ENCODE assay signal across 10 cellular contexts in genomic region chr10:104333728-104334373, GRCh38. TPM values are rescaled to one million over a fixed set of nuclear protein-coding genes. Genes with fewer than 3 reads are reported as not detected.
DNase-seq lines count a peak whose midpoint lies in the region; ATAC-seq and TF ChIP-seq lines count a peak whose summit lies in the region.
"Had no signal": no experiment of that assay in that cellular context is flagged by ENCODE, and none has a peak within 500 bp of the region (broad histone marks: within the 10 kb centered on the region; RNA-seq: fewer than 3 reads in every experiment).

No MANE protein-coding gene starts in this region.

- no peak overlapping the region for H3K4me2 ChIP-seq in neuronal stem cell (ENCODE audit: insufficient read depth, low read length, poor library complexity, severe bottlenecking)
- H3K4me2 ChIP-seq in hepatocyte, result no peak overlapping the region

- H2AK5ac ChIP-seq in neuronal stem cell (ENCODE audit: low read depth, low read length), result no peak overlapping the region

- H3K18ac ChIP-seq in neuronal stem cell (ENCODE audit: low read length), result no peak overlapping the region

- H4K20me1 ChIP-seq in hepatocyte (ENCODE audit: insufficient read depth, poor library complexity, severe bottlenecking), result no peaks in the 10 kb centered on the region

- H3K27me3 ChIP-seq in tibial nerve (no peaks in the 10 kb centered on the region), neuronal stem cell (ENCODE audit: control insufficient read depth in 3 of 3, insufficient read depth in 3 of 3, low read depth in 1 of 3, low read length in 3 of 3) (peaks cover 0 to 37% (median 0%) of the 10 kb centered on the region in 3 experiments), hepatocyte (no peaks in the 10 kb centered on the region)

- H2BK120ac ChIP-seq in neuronal stem cell (ENCODE audit: low read depth, low read length), result no peak overlapping the region

- H3K4me3 ChIP-seq in tibial nerve (no peak overlapping the region), neuronal stem cell (ENCODE audit: low read length in 2 of 2) (no peak overlapping the region), hepatocyte (no peak overlapping the region)

- H2BK5ac ChIP-seq in neuronal stem cell (ENCODE audit: low read length), result no peak overlapping the region

- H2AFZ ChIP-seq in neuronal stem cell (ENCODE audit: low read length) (no peak overlapping the region), hepatocyte (no peak overlapping the region)

- H4K91ac ChIP-seq in neuronal stem cell (ENCODE audit: low read depth, low read length, poor library complexity), result no peak overlapping the region

- ATAC-seq in activated naive CD8-positive, alpha-beta T cell treated with anti-CD3 and anti-CD28 coated beads, Interleukin-2, amount 50 U/mL, for 24 hours, result no peak
- ATAC-seq in HG02610 (IDR thresholded peaks at IDR 0.05; ENCODE audit: unreplicated experiment), result no peak

- H4K8ac ChIP-seq in neuronal stem cell (ENCODE audit: low read depth, low read length), result no peak overlapping the region

- 58 to 63% methylated on average over 15 of the region's 15 CpGs for WGBS in tibial nerve, 2 donors
- WGBS in neuronal stem cell (ENCODE audit: extremely low coverage in 2 of 2, insufficient read length in 2 of 2, insufficient replicate concordance in 1 of 2), 2 donors, result no CpG with 5 or more reads among the region's 15 CpGs
- 87% methylated on average over 15 of the region's 15 CpGs for WGBS in hepatocyte (ENCODE audit: low lambda C conversion rate, missing lambda C conversion rate)

- H3K9ac ChIP-seq in neuronal stem cell (ENCODE audit: low read depth, low read length, poor library complexity), result no peak overlapping the region

- H3K79me1 ChIP-seq in neuronal stem cell (ENCODE audit: low read depth, low read length), result peaks cover 6% of the 10 kb centered on the region

- H3K23ac ChIP-seq in neuronal stem cell (ENCODE audit: low read depth, low read length, poor library complexity), result no peak overlapping the region

- peak overlapping the region; percentile 79 to 98 (median 92) for H3K27ac ChIP-seq in tibial nerve
- H3K27ac ChIP-seq in neuronal stem cell (replicated peaks; ENCODE audit: low read length), result no peak overlapping the region
- no peak overlapping the region for H3K27ac ChIP-seq in hepatocyte

- H2BK15ac ChIP-seq in neuronal stem cell (ENCODE audit: low read length), result no peak overlapping the region

- H3K27ac Mint-ChIP-seq in activated naive CD8-positive, alpha-beta T cell treated with anti-CD3 and anti-CD28 coated beads, Interleukin-2, amount 50 U/mL, for 24 hours, result peak overlapping the region; percentile 66
- H3K27ac Mint-ChIP-seq in mesothelial cell of epicardium, result peak overlapping the region; percentile 59

- peak; percentile 1 for DNase-seq in activated naive CD4-positive, alpha-beta T cell treated with Interleukin-2 at 50 U/mL for 16 hours
- no peak for DNase-seq in activated naive CD4-positive, alpha-beta T cell (lab: John Stamatoyannopoulos, UW)
- DNase-seq in activated naive CD8-positive, alpha-beta T cell treated with anti-CD3 and anti-CD28 coated beads, Interleukin-2, amount 50 U/mL, for 24 hours, result peak; percentile 3
- DNase-seq in mesothelial cell of epicardium (ENCODE audit: low spot score in 2 of 2, unreplicated experiment in 2 of 2) (no peak), tibial nerve (ENCODE audit: low spot score in 2 of 2) (no peak), neuronal stem cell (ENCODE audit: low spot score) (no peak), hepatocyte (ENCODE audit: low spot score) (no peak)
- DNase-seq: BE2C, caudate nucleus had no signal

- H3K9me2 ChIP-seq in hepatocyte (replicated peaks; ENCODE audit: insufficient read depth), result no peaks in the 10 kb centered on the region

- no peak overlapping the region for H3K4ac ChIP-seq in neuronal stem cell (ENCODE audit: low read length)

- no peaks in the 10 kb centered on the region for H3K27me3 Mint-ChIP-seq in activated naive CD8-positive, alpha-beta T cell treated with anti-CD3 and anti-CD28 coated beads, Interleukin-2, amount 50 U/mL, for 24 hours
- H3K27me3 Mint-ChIP-seq in mesothelial cell of epicardium (ENCODE audit: low read depth), result no peaks in the 10 kb centered on the region

- H3K36me3 ChIP-seq in tibial nerve, result no peaks in the 10 kb centered on the region
- peaks cover 0 to 24% of the 10 kb centered on the region in 2 donors for H3K36me3 ChIP-seq in neuronal stem cell (replicated peaks in 1 of 2; ENCODE audit: control insufficient read depth in 2 of 2, insufficient read depth in 2 of 2, low read length in 2 of 2)
- no peaks in the 10 kb centered on the region for H3K36me3 ChIP-seq in hepatocyte (replicated peaks; ENCODE audit: insufficient read depth, low read depth)
- H3K36me3 ChIP-seq: BE2C had no signal

- no peaks in the 10 kb centered on the region for H3K9me3 Mint-ChIP-seq in activated naive CD8-positive, alpha-beta T cell treated with anti-CD3 and anti-CD28 coated beads, Interleukin-2, amount 50 U/mL, for 24 hours
- no peaks in the 10 kb centered on the region for H3K9me3 Mint-ChIP-seq in mesothelial cell of epicardium

- no peak overlapping the region for H3K14ac ChIP-seq in neuronal stem cell (ENCODE audit: low read length)

- H2BK12ac ChIP-seq in neuronal stem cell (ENCODE audit: low read length), result no peak overlapping the region

- no peak for TF ChIP-seq POLR2A in tibial nerve (IDR thresholded peaks at IDR 0.05)

- H3K4me1 Mint-ChIP-seq in activated naive CD8-positive, alpha-beta T cell treated with anti-CD3 and anti-CD28 coated beads, Interleukin-2, amount 50 U/mL, for 24 hours, result peaks cover 86% of the 10 kb centered on the region
- peaks cover 60% of the 10 kb centered on the region for H3K4me1 Mint-ChIP-seq in mesothelial cell of epicardium

- no peaks in the 10 kb centered on the region for H3K9me3 ChIP-seq in tibial nerve
- no peaks in the 10 kb centered on the region for H3K9me3 ChIP-seq in neuronal stem cell (replicated peaks in 1 of 2; ENCODE audit: control insufficient read depth in 2 of 2, insufficient read depth in 1 of 2, low read depth in 1 of 2, low read length in 2 of 2)
- H3K9me3 ChIP-seq in hepatocyte (ENCODE audit: low read depth), result no peaks in the 10 kb centered on the region
- H3K9me3 ChIP-seq: BE2C had no signal

- no peak for TF ChIP-seq EP300 in tibial nerve (IDR thresholded peaks at IDR 0.05)

- no peak for TF ChIP-seq CTCF in mesothelial cell of epicardium (IDR thresholded peaks at IDR 0.05; ENCODE audit: unreplicated experiment)
- TF ChIP-seq CTCF in tibial nerve (IDR thresholded peaks at IDR 0.05), result no peak
- TF ChIP-seq CTCF in hepatocyte (IDR thresholded peaks at IDR 0.05; ENCODE audit: poor library complexity), result no peak

- H3K79me2 ChIP-seq in hepatocyte, result peaks cover 60% of the 10 kb centered on the region

- peak overlapping the region; percentile 56 for H3K4me3 Mint-ChIP-seq in activated naive CD8-positive, alpha-beta T cell treated with anti-CD3 and anti-CD28 coated beads, Interleukin-2, amount 50 U/mL, for 24 hours
- no peak overlapping the region for H3K4me3 Mint-ChIP-seq in mesothelial cell of epicardium

- H3K4me1 ChIP-seq in tibial nerve (peaks cover 3 to 82% (median 72%) of the 10 kb centered on the region in 4 donors), neuronal stem cell (ENCODE audit: control insufficient read depth in 2 of 2, insufficient read depth in 1 of 2, low read depth in 1 of 2, low read length in 2 of 2) (peaks cover 51 to 53% of the 10 kb centered on the region in 2 donors), hepatocyte (ENCODE audit: insufficient read depth) (peaks cover 37% of the 10 kb centered on the region)
- H3K4me1 ChIP-seq: BE2C had no signal

- peaks cover 10% of the 10 kb centered on the region for H3K36me3 Mint-ChIP-seq in activated naive CD8-positive, alpha-beta T cell treated with anti-CD3 and anti-CD28 coated beads, Interleukin-2, amount 50 U/mL, for 24 hours (ENCODE audit: low read depth)
- no peaks in the 10 kb centered on the region for H3K36me3 Mint-ChIP-seq in mesothelial cell of epicardium

RNA-seq across cellular contexts. Expression of gene ITPRIP, which starts 4.4 kb away (rescaled TPM):
- total RNA-seq in mesothelial cell of epicardium (23.3 to 24.5 TPM (median 23.6 TPM) in 3 replicates), tibial nerve (10 to 100 TPM; 22.6 to 58.2 (median 39.9) TPM), hepatocyte (4.9 and 5.9 TPM in 2 replicates)
- polyA plus RNA-seq in neuronal stem cell (2013, experiment 1 of 2), result 2.3 TPM
- polyA plus RNA-seq in neuronal stem cell (2013, experiment 2 of 2), result 2.1 TPM
- 7.9 and 9.0 TPM in 2 replicates for polyA plus RNA-seq in hepatocyte

RNA-seq across cellular contexts. Expression of gene CFAP58, which starts 19.8 kb away (rescaled TPM):
- 0.58 to 1.4 TPM (median 1.1 TPM) in 3 replicates for total RNA-seq in mesothelial cell of epicardium
- total RNA-seq in tibial nerve, result under 1 TPM in 2 of 4 donors, not detected in 2; 0.20 to 0.21 TPM
- 0.20 TPM for polyA plus RNA-seq in neuronal stem cell (2013, experiment 1 of 2)
- 0.11 TPM for polyA plus RNA-seq in neuronal stem cell (2013, experiment 2 of 2)
- total RNA-seq in hepatocyte, result 0.17 and 0.20 TPM in 2 replicates
- not detected in 2 replicates for polyA plus RNA-seq in hepatocyte

Comparison
In these comparisons a context has a peak if more than half of its experiments do, and no peak if none do; other contexts are left out.
1. DNase-seq: peak in activated naive CD4-positive, alpha-beta T cell treated with Interleukin-2 at 50 U/mL for 16 hours (single experiment) and activated naive CD8-positive, alpha-beta T cell treated with anti-CD3 and anti-CD28 coated beads, Interleukin-2, amount 50 U/mL, for 24 hours (single experiment); none in activated naive CD4-positive, alpha-beta T cell (0 of 4), mesothelial cell of epicardium (0 of 2), tibial nerve (0 of 2), neuronal stem cell (single experiment) and hepatocyte (single experiment).
2. H3K27ac ChIP-seq: peak in tibial nerve (4 of 4); none in neuronal stem cell (single experiment) and hepatocyte (single experiment).